8 cellular contexts compared by ENCODE assay signal in genomic region chr14:70907996-70908917, GRCh38. TPM values are rescaled to one million over a fixed set of nuclear protein-coding genes. Genes with fewer than 3 reads are reported as not detected.
DNase-seq lines count a peak whose midpoint lies in the region; ATAC-seq, FAIRE-seq and TF ChIP-seq lines count a peak whose summit lies in the region.

No MANE protein-coding gene starts in this region.

- FAIRE-seq in islet of Langerhans (lab: Jason Lieb, UNC) = peak; percentile 79

- peak overlapping the region; percentile 41 for H3K27ac Mint-ChIP-seq in GM23338

- peak; percentile 92 for DNase-seq in GM23338 (ENCODE audit: low spot score)
- peak; percentile 59 for DNase-seq in LHCN-M2 (ENCODE audit: low read depth)
- DNase-seq in activated CD4-positive, CD25-positive, alpha-beta regulatory T cell treated with anti-CD3 and anti-CD28 coated beads, Interleukin-2, amount 50 U/mL, for 72 hours = peak; percentile 67
- peak; percentile 46 for DNase-seq in cerebellum (ENCODE audit: low spot score)
- peak; percentile 92 for DNase-seq in spleen
- no peak for DNase-seq in NCI-H2029 (lab: John Stamatoyannopoulos, UW)

- no peaks in the 10 kb centered on the region for H3K27me3 ChIP-seq in GM23338 (ENCODE audit: insufficient read depth)
- H3K27me3 ChIP-seq in spleen (replicated peaks in 1 of 7) = no peaks in the 10 kb centered on the region

- no peaks in the 10 kb centered on the region for H3K9me3 Mint-ChIP-seq in GM23338

- peaks cover 37% of the 10 kb centered on the region for H4K20me1 ChIP-seq in GM23338 (replicated peaks; ENCODE audit: insufficient read depth)

- peaks cover 36% of the 10 kb centered on the region for H3K4me1 ChIP-seq in GM23338 (ENCODE audit: insufficient read depth)
- peaks cover 19 to 69% (median 57%) of the 10 kb centered on the region in 6 donors for H3K4me1 ChIP-seq in spleen

- WGBS in spleen, 5 donors = 0 to 1% (median 0%) methylated on average over 12 to 85 of the region's 85 CpGs

- no peaks in the 10 kb centered on the region for H3K9me2 ChIP-seq in GM23338 (ENCODE audit: insufficient read depth)

- H3K36me3 ChIP-seq in GM23338 (ENCODE audit: insufficient read depth) (no peaks in the 10 kb centered on the region), spleen (no peaks in the 10 kb centered on the region)

- ATAC-seq in GM23338 = peak; percentile 26

- no peak overlapping the region for H3K27ac ChIP-seq in GM23338 (ENCODE audit: low read depth)
- H3K27ac ChIP-seq in spleen = peak overlapping the region; percentile 88 to 99 (median 96)

- 0 out of 2 replicates have a peak, but pooled peaks cover 5% of the 10 kb centered on the region for H3F3A ChIP-seq in GM23338 (replicated peaks; ENCODE audit: low read depth)

- H3K4me3 Mint-ChIP-seq in GM23338 = peak overlapping the region; percentile 87

- TF ChIP-seq CTCF in GM23338 (conservative IDR thresholded peaks at IDR 0.05; ENCODE audit: low read depth in 2 of 2) = no peak
- no peak for TF ChIP-seq CTCF in spleen (IDR thresholded peaks at IDR 0.05 in 8 of 11, conservative IDR thresholded peaks at IDR 0.05 in 3 of 11)

- H3K4me1 Mint-ChIP-seq in GM23338 = peaks cover 51% of the 10 kb centered on the region

- intact Hi-C loops in spleen (cut with DNase I; ENCODE audit: low total_unique reads) = loop anchor here (5.0 kb wide), 1 partner anchor 64 kb away; no protein-coding TSS in a partner anchor

- 0 out of 2 replicates have a peak overlapping the region, but pooled peaks have one; percentile 56 for H2AFZ ChIP-seq in GM23338

- H3K79me2 ChIP-seq in GM23338 (replicated peaks; ENCODE audit: insufficient read depth) = peaks cover 53% of the 10 kb centered on the region

- peak in 1 of 3 donors; percentile 34 for TF ChIP-seq POLR2A in spleen (IDR thresholded peaks at IDR 0.05)

- H3K4me3 ChIP-seq in GM08714 (ENCODE audit: low read length) (peak overlapping the region; percentile 72), GM23338 (peak overlapping the region; percentile 77), spleen (peak overlapping the region; percentile 78 to 97 (median 90))

- H3K27me3 Mint-ChIP-seq in GM23338 (ENCODE audit: insufficient read depth, low read depth, poor library complexity) = peaks cover 2% of the 10 kb centered on the region

- H3K4me2 ChIP-seq in GM23338 = peak overlapping the region; percentile 96

- no peaks in the 10 kb centered on the region for H3K9me3 ChIP-seq in spleen

- H3K36me3 Mint-ChIP-seq in GM23338 (ENCODE audit: low read depth) = no peaks in the 10 kb centered on the region

TF ChIP-seq in GM23338, 12 proteins besides CTCF, POLR2A, EP300 and RAD21 (continues in another document):
- no peak for TF ChIP-seq ZNF462 (CRISPR knock-in tag; IDR thresholded peaks at IDR 0.05)
- TF ChIP-seq EZH2phosphoT487 (IDR thresholded peaks at IDR 0.05; ENCODE audit: unreplicated experiment) = no peak
- TF ChIP-seq JUNB (IDR thresholded peaks at IDR 0.05; ENCODE audit: unreplicated experiment) = no peak
- no peak for TF ChIP-seq ETS1 (IDR thresholded peaks at IDR 0.05)
- TF ChIP-seq STAT1 (IDR thresholded peaks at IDR 0.05; ENCODE audit: unreplicated experiment) = no peak
- TF ChIP-seq POLR2AphosphoS5 (IDR thresholded peaks at IDR 0.05; ENCODE audit: low read depth) = no peak
- no peak for TF ChIP-seq ZNF331 (CRISPR knock-in tag; IDR thresholded peaks at IDR 0.05; ENCODE audit: low read depth)

RNA-seq across cellular contexts. Expression of gene PCNX1, which starts 1.0 kb away (rescaled TPM):
- total RNA-seq in GM23338 (2014; rRNA removed; shearing (Covaris generic)) = 53.1 and 59.9 TPM in 2 replicates
- polyA plus RNA-seq in GM23338 (2016; fragmentation: Nextera tagmentation; extraction: Ambion mirVana) (17.3 and 19.4 TPM in 2 replicates), spleen (1 to 10 TPM; 4.0 to 5.9 (median 5.5) TPM)
- total RNA-seq in LHCN-M2 (2014; rRNA removed) (24.0 and 24.9 TPM in 2 replicates), cerebellum (130 TPM), spleen (100 to 1,000 TPM in 5 of 7 donors, 10 to 100 TPM in 2; 88.1 to 149 (median 104) TPM)
- polyA plus RNA-seq in LHCN-M2 (2012) = 7.0 TPM
